Comparison of ENCODE assay signal across 15 cellular contexts in genomic region chr4:139676365-139676764, GRCh38.
"Had no signal": no experiment of that assay in that cellular context is flagged by ENCODE, and none has a peak within 500 bp of the region (broad histone marks: within the 10 kb centered on the region; RNA-seq: fewer than 3 reads in every experiment).

No MANE protein-coding gene starts in this region.

- H3K27me3 ChIP-seq: gastrocnemius medialis, heart right ventricle, ovary, tibial artery had no signal

- H3K4me1 ChIP-seq: tibial artery had no signal

- H3K36me3 ChIP-seq: ovary had no signal

- H3K9me3 ChIP-seq: gastrocnemius medialis, mucosa of descending colon, ovary, tibial artery had no signal

- H3K27ac ChIP-seq: gastrocnemius medialis, ovary, tibial artery had no signal

- H3K36me3 Mint-ChIP-seq: naive thymus-derived CD8-positive, alpha-beta T cell had no signal

- H3K4me2 ChIP-seq: smooth muscle cell had no signal

- H3K4me3 ChIP-seq: gastrocnemius medialis, heart right ventricle, mucosa of descending colon, ovary, smooth muscle cell, tibial artery had no signal

- ATAC-seq: effector memory CD8-positive, alpha-beta T cell; gastrocnemius medialis; heart right ventricle; mucosa of descending colon; naive thymus-derived CD8-positive, alpha-beta T cell; stimulated activated naive CD8-positive, alpha-beta T cell treated with anti-CD3 and anti-CD28 coated beads, Interleukin-15, Interleukin-2, amounts not matched to agents 100 U/mL and 50 U/mL, for 24 hours had no signal

- H3K4me3 Mint-ChIP-seq: effector memory CD8-positive, alpha-beta T cell; naive thymus-derived CD8-positive, alpha-beta T cell had no signal

- H3K27me3 Mint-ChIP-seq: effector memory CD8-positive, alpha-beta T cell; naive thymus-derived CD8-positive, alpha-beta T cell had no signal

- H3K27ac Mint-ChIP-seq: effector memory CD8-positive, alpha-beta T cell; naive thymus-derived CD8-positive, alpha-beta T cell had no signal

- H3K9me3 Mint-ChIP-seq: effector memory CD8-positive, alpha-beta T cell; naive thymus-derived CD8-positive, alpha-beta T cell had no signal

- DNase-seq: effector memory CD8-positive, alpha-beta T cell; erythroblast; gastrocnemius medialis; heart right ventricle; islet precursor cell; mammary epithelial cell; mucosa of descending colon; naive thymus-derived CD8-positive, alpha-beta T cell; nucleus accumbens; ovary; right cardiac atrium; stimulated activated CD4-positive, alpha-beta T cell treated with anti-CD3 and anti-CD28 coated beads, Interleukin-2, amount 100 ng/mL, for 48 hours; stimulated activated naive CD8-positive, alpha-beta T cell treated with anti-CD3 and anti-CD28 coated beads, Interleukin-15, Interleukin-2, amounts not matched to agents 100 U/mL and 50 U/mL, for 24 hours; tibial artery had no signal
